ENCODE assay signal across 16 cellular contexts in genomic region chr20:61271273-61272221, GRCh38. TPM values are rescaled to one million over a fixed set of nuclear protein-coding genes. Genes with fewer than 3 reads are reported as not detected.
DNase-seq lines count a peak whose midpoint lies in the region; ATAC-seq and TF ChIP-seq lines count a peak whose summit lies in the region.
"Had no signal": no experiment of that assay in that cellular context is flagged by ENCODE, and none has a peak within 500 bp of the region (broad histone marks: within the 10 kb centered on the region; RNA-seq: fewer than 3 reads in every experiment).

No MANE protein-coding gene starts in this region.

- H3K27me3 ChIP-seq in GM23338 (ENCODE audit: insufficient read depth) (no peaks in the 10 kb centered on the region), Karpas-422 (ENCODE audit: low read length) (no peaks in the 10 kb centered on the region)

- H3K4me1 Mint-ChIP-seq in GM23338 (peaks cover 11% of the 10 kb centered on the region), MCF 10A (ENCODE audit: insufficient read depth, unreplicated experiment) (no peaks in the 10 kb centered on the region)
- no peaks in the 10 kb centered on the region for H3K4me1 Mint-ChIP-seq in activated CD8-positive, alpha-beta T cell treated with anti-CD3 and anti-CD28 coated beads for 36 hours (ENCODE audit: low read depth)
- H3K4me1 Mint-ChIP-seq: CD4-positive, CD25-positive, alpha-beta regulatory T cell; naive thymus-derived CD4-positive, alpha-beta T cell had no signal

- H4K20me1 ChIP-seq in GM23338 (replicated peaks; ENCODE audit: insufficient read depth): no peaks in the 10 kb centered on the region
- H4K20me1 ChIP-seq in Karpas-422 (ENCODE audit: insufficient read depth, low read depth, low read length): no peaks in the 10 kb centered on the region

- POLR2A ChIA-PET in activated CD8-positive, alpha-beta T cell treated with anti-CD3 and anti-CD28 coated beads for 36 hours (lab: Charles Lee): interaction anchor here (0.5 kb wide), 1 partner anchor 17 kb away, joined by 3 read pairs; no protein-coding TSS in a partner anchor
- POLR2A ChIA-PET in MCF 10A (lab: Yijun Ruan, JAX): no interaction called here

- ATAC-seq in GM23338: peak; percentile 67
- no peak for ATAC-seq in activated CD8-positive, alpha-beta T cell treated with anti-CD3 and anti-CD28 coated beads for 36 hours
- ATAC-seq: left lung; naive thymus-derived CD4-positive, alpha-beta T cell had no signal

- H3K4me2 ChIP-seq in GM23338 (no peak overlapping the region), Karpas-422 (ENCODE audit: low read depth, low read length, poor library complexity, severe bottlenecking) (no peak overlapping the region)

- no TSS peak for BruUV-seq in MCF 10A (replicated peaks; lab: Mats Ljungman, UMichigan)

- no peak overlapping the region for H3K27ac ChIP-seq in GM23338 (ENCODE audit: low read depth)
- H3K27ac ChIP-seq in Karpas-422 (ENCODE audit: low read length): no peak overlapping the region
- H3K27ac ChIP-seq: left lung had no signal

- H3K9me2 ChIP-seq in GM23338 (ENCODE audit: insufficient read depth): no peaks in the 10 kb centered on the region
- H3K9me2 ChIP-seq in Karpas-422 (replicated peaks; ENCODE audit: insufficient read depth, low read length): no peaks in the 10 kb centered on the region

- no peak overlapping the region for H3K9ac ChIP-seq in Karpas-422 (ENCODE audit: low read length)

- no peaks in the 10 kb centered on the region for H3K4me1 ChIP-seq in GM23338 (ENCODE audit: insufficient read depth)
- H3K4me1 ChIP-seq in Karpas-422 (ENCODE audit: low read length): no peaks in the 10 kb centered on the region
- H3K4me1 ChIP-seq: left lung had no signal

- DNase-seq in GM23338 (ENCODE audit: low spot score) (no peak), globus pallidus (ENCODE audit: low spot score) (peak; percentile 75), posterior cingulate gyrus (peak in 6 of 10 donors; percentile 40 to 91 (median 52)), Karpas-422 (no peak), MCF 10A (ENCODE audit: unreplicated experiment) (no peak)
- no peak for DNase-seq in activated CD8-positive, alpha-beta T cell treated with anti-CD3 and anti-CD28 coated beads for 36 hours
- DNase-seq in NK-92 treated with Interleukin-12 subunit alpha and Interleukin-12 subunit beta, amount 100 ng/mL, for 24 hours (lab: John Stamatoyannopoulos, UW): no peak
- DNase-seq: activated T-cell treated with anti-CD3 and anti-CD28 coated beads, Interleukin-2, amount 50 U/mL, for 48 hours; CD4-positive, CD25-positive, alpha-beta regulatory T cell; GDM1; GOT3; left lung; naive thymus-derived CD4-positive, alpha-beta T cell; NCI-H446 had no signal

- TF ChIP-seq CTCF in GM23338 (conservative IDR thresholded peaks at IDR 0.05; ENCODE audit: low read depth in 2 of 2): no peak
- TF ChIP-seq CTCF in activated CD8-positive, alpha-beta T cell treated with anti-CD3 and anti-CD28 coated beads for 36 hours (IDR thresholded peaks at IDR 0.05): no peak
- no peak for TF ChIP-seq CTCF in MCF 10A (IDR thresholded peaks at IDR 0.05; ENCODE audit: unreplicated experiment)

- no peak overlapping the region for H3K27ac Mint-ChIP-seq in GM23338
- no peak overlapping the region for H3K27ac Mint-ChIP-seq in activated CD8-positive, alpha-beta T cell treated with anti-CD3 and anti-CD28 coated beads for 36 hours
- H3K27ac Mint-ChIP-seq in MCF 10A (ENCODE audit: low read depth, unreplicated experiment): no peak overlapping the region
- H3K27ac Mint-ChIP-seq: naive thymus-derived CD4-positive, alpha-beta T cell; T-helper 1 cell treated with Interleukin-12 subunit alpha and Interleukin-12 subunit beta and Interleukin-4 antibody, amounts not matched to agents 30 μg/mL and 1 μg/mL, for 36 hours had no signal

- intact Hi-C loops in posterior cingulate gyrus (cut with DNase I): no loop called here
- intact Hi-C loops in activated CD8-positive, alpha-beta T cell treated with anti-CD3 and anti-CD28 coated beads for 36 hours (cut with micrococcal nuclease): no loop called here
- intact Hi-C loops in MCF 10A (cut with micrococcal nuclease): no loop called here

- CTCF ChIA-PET in activated CD8-positive, alpha-beta T cell treated with anti-CD3 and anti-CD28 coated beads for 36 hours (lab: Charles Lee): no interaction called here
- CTCF ChIA-PET in MCF 10A (lab: Yijun Ruan, JAX): interaction anchor here (1.0 kb wide), 1 partner anchor 8 kb away, joined by 3 read pairs; no protein-coding TSS in a partner anchor

- H3K4me3 ChIP-seq in GM23338 (no peak overlapping the region), Karpas-422 (ENCODE audit: low read length) (no peak overlapping the region)
- H3K4me3 ChIP-seq: left lung had no signal

- H3K36me3 ChIP-seq in GM23338 (ENCODE audit: insufficient read depth): no peaks in the 10 kb centered on the region
- no peaks in the 10 kb centered on the region for H3K36me3 ChIP-seq in Karpas-422 (ENCODE audit: insufficient read depth, low read length)
- H3K36me3 ChIP-seq: left lung had no signal

- H3K27me3 Mint-ChIP-seq in GM23338 (ENCODE audit: insufficient read depth, low read depth, poor library complexity) (peaks cover 9% of the 10 kb centered on the region), MCF 10A (ENCODE audit: insufficient read depth, unreplicated experiment) (no peaks in the 10 kb centered on the region)
- H3K27me3 Mint-ChIP-seq in activated CD8-positive, alpha-beta T cell treated with anti-CD3 and anti-CD28 coated beads for 36 hours: peaks cover 2% of the 10 kb centered on the region

- no peaks in the 10 kb centered on the region for H3F3A ChIP-seq in GM23338 (replicated peaks; ENCODE audit: low read depth)

- H3K9me3 Mint-ChIP-seq in GM23338: peaks cover 12% of the 10 kb centered on the region
- peaks cover 5% of the 10 kb centered on the region for H3K9me3 Mint-ChIP-seq in activated CD8-positive, alpha-beta T cell treated with anti-CD3 and anti-CD28 coated beads for 36 hours
- H3K9me3 Mint-ChIP-seq in MCF 10A (ENCODE audit: unreplicated experiment): no peaks in the 10 kb centered on the region

- H3K79me2 ChIP-seq in GM23338 (replicated peaks; ENCODE audit: insufficient read depth) (no peaks in the 10 kb centered on the region), Karpas-422 (ENCODE audit: low read length) (no peaks in the 10 kb centered on the region)

- H2AFZ ChIP-seq in GM23338: no peak overlapping the region
- H2AFZ ChIP-seq in Karpas-422 (ENCODE audit: low read length): no peak overlapping the region

- no peaks in the 10 kb centered on the region; the same call in 1 of the 2 replicates for H3K9me3 ChIP-seq in Karpas-422 (ENCODE audit: low read length)
- H3K9me3 ChIP-seq: left lung had no signal

- H3K36me3 Mint-ChIP-seq in GM23338 (ENCODE audit: low read depth) (peaks cover 3% of the 10 kb centered on the region; the same call in 1 of the 3 replicates), MCF 10A (ENCODE audit: insufficient read depth, unreplicated experiment) (peaks cover 5% of the 10 kb centered on the region)
- H3K36me3 Mint-ChIP-seq in activated CD8-positive, alpha-beta T cell treated with anti-CD3 and anti-CD28 coated beads for 36 hours (ENCODE audit: low read depth): no peaks in the 10 kb centered on the region
- H3K36me3 Mint-ChIP-seq: CD4-positive, CD25-positive, alpha-beta regulatory T cell; naive thymus-derived CD4-positive, alpha-beta T cell had no signal

- H3K4me3 Mint-ChIP-seq in GM23338: no peak overlapping the region
- H3K4me3 Mint-ChIP-seq in activated CD8-positive, alpha-beta T cell treated with anti-CD3 and anti-CD28 coated beads for 36 hours: no peak overlapping the region
- no peak overlapping the region for H3K4me3 Mint-ChIP-seq in MCF 10A (ENCODE audit: unreplicated experiment)
- H3K4me3 Mint-ChIP-seq: CD4-positive, CD25-positive, alpha-beta regulatory T cell; naive thymus-derived CD4-positive, alpha-beta T cell; T-helper 1 cell treated with Interleukin-12 subunit alpha and Interleukin-12 subunit beta and Interleukin-4 antibody, amounts not matched to agents 30 μg/mL and 1 μg/mL, for 36 hours had no signal

TF ChIP-seq in GM23338, 12 proteins besides CTCF, POLR2A, EP300 and RAD21:
- TF ChIP-seq JUNB (IDR thresholded peaks at IDR 0.05; ENCODE audit: unreplicated experiment): no peak

TF ChIP-seq in PFSK-1, 5 proteins besides CTCF, POLR2A, EP300 and RAD21 (continues in another document):
- TF ChIP-seq FOXP2 (optimal IDR thresholded peaks at IDR 0.05; ENCODE audit: borderline replicate concordance, extremely low read depth, extremely low read length, insufficient read depth): no peak
- TF ChIP-seq POLR2AphosphoS5 (IDR thresholded peaks at IDR 0.05; ENCODE audit: low read depth, low read length): peak; percentile 26
- no peak for TF ChIP-seq SIN3A (IDR thresholded peaks at IDR 0.05; ENCODE audit: borderline replicate concordance, insufficient read depth, low read length)
- no peak for TF ChIP-seq TAF1 (IDR thresholded peaks at IDR 0.05; ENCODE audit: borderline replicate concordance, insufficient read depth, low read length)

RNA-seq across cellular contexts. Expression of gene CDH4, which starts 19.5 kb away (rescaled TPM):
- total RNA-seq in GM23338 (2014; rRNA removed; shearing (Covaris generic)): 4.0 and 4.2 TPM in 2 replicates
- 1.2 TPM in 2 replicates for polyA plus RNA-seq in GM23338 (2016; fragmentation: Nextera tagmentation; extraction: Ambion mirVana)
- 74.2 TPM for polyA plus RNA-seq in PFSK-1 (2012; ENCODE audit: insufficient read length, low read depth)
- not detected in 2 replicates for total RNA-seq in Karpas-422 (2014; rRNA removed; shearing (Covaris generic); ENCODE audit: low replicate concordance)
- under 1 TPM; 0.11 to 0.18 TPM for total RNA-seq in activated CD8-positive, alpha-beta T cell treated with anti-CD3 and anti-CD28 coated beads for 36 hours
- 25.0 and 44.8 TPM in 2 replicates for total RNA-seq in MCF 10A (2022)

Comparison
In these comparisons a context has a peak if more than half of its experiments do, and no peak if none do; other contexts are left out.
1. DNase-seq: peak in globus pallidus (single experiment) and posterior cingulate gyrus (6 of 10); none in GM23338 (single experiment), Karpas-422 (single experiment), activated CD8-positive, alpha-beta T cell treated with anti-CD3 and anti-CD28 coated beads for 36 hours (single experiment), NK-92 treated with Interleukin-12 subunit alpha and Interleukin-12 subunit beta, amount 100 ng/mL, for 24 hours (single experiment) and MCF 10A (single experiment).